Comparison of ENCODE assay signal across 6 cellular contexts in the genomic region with DNA sequence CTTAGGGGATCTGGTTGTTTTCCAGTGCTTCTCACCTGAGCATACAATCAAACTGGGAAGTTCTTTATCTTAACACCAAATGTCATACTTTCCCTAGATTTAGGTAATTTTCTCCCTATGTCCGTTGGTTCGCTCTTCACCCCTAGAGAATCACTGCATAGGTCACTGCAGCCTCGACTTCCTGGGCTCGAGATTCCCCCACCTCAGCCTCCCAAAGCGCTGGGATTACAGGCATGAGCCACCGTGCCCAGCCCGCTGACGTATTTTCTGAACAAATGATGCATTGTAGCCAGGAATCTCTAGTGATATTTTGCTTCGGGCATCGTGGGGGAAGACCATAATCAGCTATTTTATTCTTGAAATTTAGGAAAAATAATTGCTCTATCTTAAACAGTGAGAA. TPM values are rescaled to one million over a fixed set of nuclear protein-coding genes. Genes with fewer than 3 reads are reported as not detected.
DNase-seq lines count a peak whose midpoint lies in the region; ATAC-seq lines count a peak whose summit lies in the region.

No MANE protein-coding gene starts in this region.

- H3K36me3 Mint-ChIP-seq in activated T-helper 17 cell treated with anti-CD3 and anti-CD28 coated beads, Interleukin-2, amount 50 U/mL, for 72 hours (ENCODE audit: low read depth) = peaks cover 84% of the 10 kb centered on the region

- no peak for ATAC-seq in activated T-helper 17 cell treated with anti-CD3 and anti-CD28 coated beads, Interleukin-2, amount 50 U/mL, for 72 hours (replicated peaks)

- DNase-seq in medulla oblongata (ENCODE audit: extremely low spot score) = peak; percentile 28
- DNase-seq in ureter (ENCODE audit: low spot score) = no peak
- DNase-seq in DMS79 treated with DMSO at 0.1 percent for 48 hours (lab: John Stamatoyannopoulos, UW) = no peak
- DNase-seq in SIG-M5 treated with dmso at 0.1 percent for 504 hours (lab: John Stamatoyannopoulos, UW; ENCODE audit: unreplicated experiment) = no peak

- peak overlapping the region; percentile 92 for H3K9ac ChIP-seq in ES-I3 (ENCODE audit: low read depth, low read length)

- peak overlapping the region; percentile 97 for H3K4me3 Mint-ChIP-seq in activated T-helper 17 cell treated with anti-CD3 and anti-CD28 coated beads, Interleukin-2, amount 50 U/mL, for 72 hours

- H3K9me3 ChIP-seq in ES-I3 (ENCODE audit: control insufficient read depth, insufficient read depth, low read length) = no peaks in the 10 kb centered on the region

- H3K4me1 ChIP-seq in ES-I3 (ENCODE audit: insufficient read depth, low read length) = peaks cover 7% of the 10 kb centered on the region; the same call in 1 of the 2 replicates

- peaks cover 15% of the 10 kb centered on the region; the same call in 1 of the 2 replicates for H3K36me3 ChIP-seq in ES-I3 (ENCODE audit: insufficient read depth, low read length)

- H3K4me1 Mint-ChIP-seq in activated T-helper 17 cell treated with anti-CD3 and anti-CD28 coated beads, Interleukin-2, amount 50 U/mL, for 72 hours = peaks cover 16% of the 10 kb centered on the region

- no peaks in the 10 kb centered on the region for H3K9me3 Mint-ChIP-seq in activated T-helper 17 cell treated with anti-CD3 and anti-CD28 coated beads, Interleukin-2, amount 50 U/mL, for 72 hours

- no peaks in the 10 kb centered on the region for H3K27me3 Mint-ChIP-seq in activated T-helper 17 cell treated with anti-CD3 and anti-CD28 coated beads, Interleukin-2, amount 50 U/mL, for 72 hours

- H3K27ac Mint-ChIP-seq in activated T-helper 17 cell treated with anti-CD3 and anti-CD28 coated beads, Interleukin-2, amount 50 U/mL, for 72 hours = peak overlapping the region; percentile 100

RNA-seq across cellular contexts. Expression of a gene that starts 1.1 kb away (rescaled TPM):
- 1,000 to 10,000 TPM; 4,564 to 4,582 TPM for total RNA-seq in activated T-helper 17 cell treated with anti-CD3 and anti-CD28 coated beads, Interleukin-2, amount 50 U/mL, for 72 hours
- 5,339 TPM for total RNA-seq in ureter

RNA-seq across cellular contexts. Expression of a gene that starts 2.7 kb away (rescaled TPM):
- total RNA-seq in activated T-helper 17 cell treated with anti-CD3 and anti-CD28 coated beads, Interleukin-2, amount 50 U/mL, for 72 hours = 1 to 10 TPM; 7.8 to 8.0 TPM
- 9.8 TPM for total RNA-seq in ureter

RNA-seq across cellular contexts. Expression of a gene that starts 11.0 kb away (rescaled TPM):
- 100 to 1,000 TPM; 213 to 427 TPM for total RNA-seq in activated T-helper 17 cell treated with anti-CD3 and anti-CD28 coated beads, Interleukin-2, amount 50 U/mL, for 72 hours
- total RNA-seq in ureter = 139 TPM

RNA-seq across cellular contexts. Expression of a gene that starts 12.7 kb away (rescaled TPM):
- 100 to 1,000 TPM; 234 to 236 TPM for total RNA-seq in activated T-helper 17 cell treated with anti-CD3 and anti-CD28 coated beads, Interleukin-2, amount 50 U/mL, for 72 hours
- 131 TPM for total RNA-seq in ureter

RNA-seq across cellular contexts. Expression of a gene that starts 35.4 kb away (rescaled TPM):
- total RNA-seq in activated T-helper 17 cell treated with anti-CD3 and anti-CD28 coated beads, Interleukin-2, amount 50 U/mL, for 72 hours = under 1 TPM; 0.56 to 0.64 TPM
- 129 TPM for total RNA-seq in ureter
